8 cellular contexts compared by ENCODE assay signal in the genomic region with DNA sequence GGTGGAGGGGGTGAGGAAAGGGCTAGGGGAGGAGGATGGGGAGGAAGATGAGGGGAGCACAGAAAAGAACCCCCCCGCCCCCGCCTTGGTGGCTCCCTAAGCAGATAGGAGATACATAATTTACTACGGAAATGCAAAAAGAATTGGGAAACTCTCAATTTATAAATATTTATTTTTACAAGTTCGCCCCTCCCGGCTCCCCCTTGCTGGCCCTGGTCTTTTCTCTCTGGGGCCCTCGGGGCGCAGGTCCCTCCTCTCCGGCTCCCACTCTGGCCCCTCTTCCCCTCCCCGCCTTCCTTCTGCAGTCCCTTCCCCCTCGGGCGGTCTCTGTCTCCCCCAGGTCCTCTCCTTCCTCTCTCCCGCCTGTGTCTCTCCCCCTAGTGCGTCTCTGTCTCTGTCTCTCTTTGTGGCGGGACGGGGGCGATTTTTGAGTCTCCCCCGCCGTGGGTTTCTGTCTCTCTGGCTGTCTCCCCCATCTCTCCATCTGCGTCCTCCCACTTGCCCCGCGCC.
A peak's percentile ranks its signal among the peaks of the same experiment; 100 is the strongest.
DNase-seq lines count a peak whose midpoint lies in the region; ATAC-seq and TF ChIP-seq lines count a peak whose summit lies in the region.

No MANE protein-coding gene starts in this region.

- H3K27ac ChIP-seq in coronary artery (peak overlapping the region; percentile 7 to 85), mucosa of rectum (ENCODE audit: low read depth in 2 of 2, low read length in 2 of 2) (peak overlapping the region in 1 of 2 donors; percentile 65)

- peaks cover 5% of the 10 kb centered on the region for H3K9me3 Mint-ChIP-seq in stimulated activated naive CD8-positive, alpha-beta T cell treated with anti-CD3 and anti-CD28 coated beads, Interleukin-15, Interleukin-2, amounts not matched to agents 100 ng/mL and 50 ng/mL, for 24 hours

- H3K27me3 ChIP-seq in mucosa of rectum (ENCODE audit: control insufficient read depth in 2 of 2, insufficient read depth in 2 of 2, low read length in 2 of 2) = peaks cover 0 to 2% of the 10 kb centered on the region in 2 donors

- no peak overlapping the region for H3K9ac ChIP-seq in mucosa of rectum (ENCODE audit: low read depth in 1 of 2, low read length in 2 of 2)

- TF ChIP-seq CTCF in coronary artery (IDR thresholded peaks at IDR 0.05) = no peak

- H3K36me3 Mint-ChIP-seq in stimulated activated naive CD8-positive, alpha-beta T cell treated with anti-CD3 and anti-CD28 coated beads, Interleukin-15, Interleukin-2, amounts not matched to agents 100 ng/mL and 50 ng/mL, for 24 hours (ENCODE audit: low read depth) = no peaks in the 10 kb centered on the region

- peak overlapping the region; percentile 62 for H3K4me3 ChIP-seq in coronary artery
- H3K4me3 ChIP-seq in mucosa of rectum (ENCODE audit: low read length in 2 of 2) = peak overlapping the region; percentile 44 to 52

- H3K27me3 Mint-ChIP-seq in stimulated activated naive CD8-positive, alpha-beta T cell treated with anti-CD3 and anti-CD28 coated beads, Interleukin-15, Interleukin-2, amounts not matched to agents 100 ng/mL and 50 ng/mL, for 24 hours = no peaks in the 10 kb centered on the region

- no peak for ATAC-seq in stimulated activated naive CD8-positive, alpha-beta T cell treated with anti-CD3 and anti-CD28 coated beads, Interleukin-15, Interleukin-2, amounts not matched to agents 100 U/mL and 50 U/mL, for 24 hours
- ATAC-seq in GM21423 (IDR thresholded peaks at IDR 0.05; ENCODE audit: unreplicated experiment) = no peak

- H3K9me3 ChIP-seq in mucosa of rectum (ENCODE audit: control insufficient read depth in 2 of 2, low read length in 2 of 2) = peaks cover 0 to 3% of the 10 kb centered on the region in 2 donors

- H3K4me1 Mint-ChIP-seq in stimulated activated naive CD8-positive, alpha-beta T cell treated with anti-CD3 and anti-CD28 coated beads, Interleukin-15, Interleukin-2, amounts not matched to agents 100 ng/mL and 50 ng/mL, for 24 hours (ENCODE audit: low read depth) = peaks cover 3% of the 10 kb centered on the region

- H3K4me3 Mint-ChIP-seq in stimulated activated naive CD8-positive, alpha-beta T cell treated with anti-CD3 and anti-CD28 coated beads, Interleukin-15, Interleukin-2, amounts not matched to agents 100 ng/mL and 50 ng/mL, for 24 hours = peak overlapping the region; percentile 13

- no peaks in the 10 kb centered on the region for H3K4me1 ChIP-seq in mucosa of rectum (ENCODE audit: control insufficient read depth in 2 of 2, insufficient read depth in 2 of 2, low read length in 2 of 2)

- no peak overlapping the region for H3K27ac Mint-ChIP-seq in stimulated activated naive CD8-positive, alpha-beta T cell treated with anti-CD3 and anti-CD28 coated beads, Interleukin-15, Interleukin-2, amounts not matched to agents 100 ng/mL and 50 ng/mL, for 24 hours

- DNase-seq in stimulated activated naive CD8-positive, alpha-beta T cell treated with anti-CD3 and anti-CD28 coated beads, Interleukin-15, Interleukin-2, amounts not matched to agents 100 U/mL and 50 U/mL, for 24 hours = no peak
- no peak for DNase-seq in coronary artery (ENCODE audit: low spot score)
- no peak for DNase-seq in activated gamma-delta T cell treated with Interleukin-2 at 50 U/mL for 16 hours
- no peak for DNase-seq in SKM-1 treated with dmso at 0.1 percent for 144 hours (lab: John Stamatoyannopoulos, UW; ENCODE audit: unreplicated experiment)
- no peak for DNase-seq in activated CD4-positive, CD25-positive, alpha-beta regulatory T cell treated with anti-CD3 and anti-CD28 coated beads, Interleukin-2, amount 50 U/mL, for 72 hours

- H3K36me3 ChIP-seq in mucosa of rectum (ENCODE audit: control insufficient read depth in 2 of 2, insufficient read depth in 2 of 2, low read length in 2 of 2) = no peaks in the 10 kb centered on the region
